Comparison of ENCODE assay signal across 17 cellular contexts in genomic region chr14:103101964-103102688, GRCh38. TPM values are rescaled to one million over a fixed set of nuclear protein-coding genes. Genes with fewer than 3 reads are reported as not detected.
"Had no signal": no experiment of that assay in that cellular context is flagged by ENCODE, and none has a peak within 500 bp of the region (broad histone marks: within the 10 kb centered on the region; RNA-seq: fewer than 3 reads in every experiment).

No MANE protein-coding gene starts in this region.

- ATAC-seq: activated naive CD8-positive, alpha-beta T cell treated with anti-CD3 and anti-CD28 coated beads, Interleukin-2, amount 50 U/mL, for 24 hours; gastroesophageal sphincter; natural killer cell treated with Interleukin-12 subunit alpha and Interleukin-12 subunit beta and Interleukin-15 and Interleukin-18, amount 100 ng/mL, for 72 hours had no signal

- H3K9me3 Mint-ChIP-seq: activated B cell treated with CpG ODN at 0.5 μM for 24 hours; activated CD4-positive, alpha-beta T cell treated with anti-CD3 and anti-CD28 coated beads, Interleukin-2, amount 10 ng/mL, durations not matched to agents 24 days and 14 days; activated naive CD8-positive, alpha-beta T cell treated with anti-CD3 and anti-CD28 coated beads, Interleukin-2, amount 50 U/mL, for 24 hours; memory B cell; natural killer cell treated with Interleukin-12 subunit alpha and Interleukin-12 subunit beta and Interleukin-15 and Interleukin-18, amount 100 ng/mL, for 72 hours; T-helper 1 cell treated with Interleukin-12 subunit alpha and Interleukin-12 subunit beta and Interleukin-4 antibody, amounts not matched to agents 30 μg/mL and 1 μg/mL, for 36 hours had no signal

- H3K4me3 Mint-ChIP-seq: activated CD4-positive, alpha-beta T cell treated with anti-CD3 and anti-CD28 coated beads, Interleukin-2, amount 10 ng/mL, durations not matched to agents 24 days and 14 days; activated naive CD8-positive, alpha-beta T cell treated with anti-CD3 and anti-CD28 coated beads, Interleukin-2, amount 50 U/mL, for 24 hours; natural killer cell treated with Interleukin-12 subunit alpha and Interleukin-12 subunit beta and Interleukin-15 and Interleukin-18, amount 100 ng/mL, for 72 hours; T-helper 1 cell treated with Interleukin-12 subunit alpha and Interleukin-12 subunit beta and Interleukin-4 antibody, amounts not matched to agents 30 μg/mL and 1 μg/mL, for 36 hours had no signal

- H3K36me3 Mint-ChIP-seq: memory B cell; natural killer cell treated with Interleukin-12 subunit alpha and Interleukin-12 subunit beta and Interleukin-15 and Interleukin-18, amount 100 ng/mL, for 72 hours had no signal

- H3K27ac Mint-ChIP-seq: activated B cell treated with CpG ODN at 0.5 μM for 24 hours; activated CD4-positive, alpha-beta T cell treated with anti-CD3 and anti-CD28 coated beads, Interleukin-2, amount 10 ng/mL, durations not matched to agents 24 days and 14 days; activated naive CD8-positive, alpha-beta T cell treated with anti-CD3 and anti-CD28 coated beads, Interleukin-2, amount 50 U/mL, for 24 hours; memory B cell; natural killer cell treated with Interleukin-12 subunit alpha and Interleukin-12 subunit beta and Interleukin-15 and Interleukin-18, amount 100 ng/mL, for 72 hours; progenitor cell of endocrine pancreas; T-helper 1 cell treated with Interleukin-12 subunit alpha and Interleukin-12 subunit beta and Interleukin-4 antibody, amounts not matched to agents 30 μg/mL and 1 μg/mL, for 36 hours had no signal

- H3K36me3 ChIP-seq: gastroesophageal sphincter, tibial nerve, vagina had no signal

- H3K27ac ChIP-seq: epithelial cell of prostate, gastroesophageal sphincter, tibial nerve, vagina had no signal

- H3K9me3 ChIP-seq: gastroesophageal sphincter, tibial nerve, vagina had no signal

- DNase-seq: activated B cell treated with CpG ODN at 0.5 μM for 24 hours; activated CD4-positive, alpha-beta T cell treated with anti-CD3 and anti-CD28 coated beads, Interleukin-2, amount 10 ng/mL, durations not matched to agents 24 days and 14 days; activated naive CD4-positive, alpha-beta T cell treated with Interleukin-2 at 50 U/mL for 16 hours; activated naive CD8-positive, alpha-beta T cell treated with anti-CD3 and anti-CD28 coated beads, Interleukin-2, amount 50 U/mL, for 24 hours; central memory CD4-positive, alpha-beta T cell; cortex of kidney; effector memory CD4-positive, alpha-beta T cell; occipital lobe had no signal

RNA-seq across cellular contexts. Expression of gene EXOC3L4, which starts 7.6 kb away (rescaled TPM):
- total RNA-seq: activated B cell treated with CpG ODN at 0.5 μM for 24 hours; activated CD4-positive, alpha-beta T cell treated with anti-CD3 and anti-CD28 coated beads, Interleukin-2, amount 10 ng/mL, durations not matched to agents 24 days and 14 days; natural killer cell treated with Interleukin-12 subunit alpha and Interleukin-12 subunit beta and Interleukin-15 and Interleukin-18, amount 100 ng/mL, for 72 hours had no signal

RNA-seq across cellular contexts. Expression of gene LBHD2, which starts 18.1 kb away (rescaled TPM):
- total RNA-seq: activated B cell treated with CpG ODN at 0.5 μM for 24 hours; activated CD4-positive, alpha-beta T cell treated with anti-CD3 and anti-CD28 coated beads, Interleukin-2, amount 10 ng/mL, durations not matched to agents 24 days and 14 days; gastroesophageal sphincter; natural killer cell treated with Interleukin-12 subunit alpha and Interleukin-12 subunit beta and Interleukin-15 and Interleukin-18, amount 100 ng/mL, for 72 hours; occipital lobe; progenitor cell of endocrine pancreas; skeletal muscle tissue; tibial nerve; vagina had no signal
